In genomic region chr1:16076003-16076870, GRCh38 we compare ENCODE assay signal across 11 cellular contexts. TPM values are rescaled to one million over a fixed set of nuclear protein-coding genes. Genes with fewer than 3 reads are reported as not detected.
DNase-seq lines count a peak whose midpoint lies in the region; ATAC-seq and TF ChIP-seq lines count a peak whose summit lies in the region.
"Had no signal": no experiment of that assay in that cellular context is flagged by ENCODE, and none has a peak within 500 bp of the region (broad histone marks: within the 10 kb centered on the region; RNA-seq: fewer than 3 reads in every experiment).

No MANE protein-coding gene starts in this region.

- CTCF ChIA-PET in Panc1 (lab: Charles Lee): interaction anchor here (0.5 kb wide), 1 partner anchor 13 kb away, joined by 3 read pairs; no protein-coding TSS in a partner anchor

- H3K4me3 ChIP-seq in Panc1 (ENCODE audit: low read depth in 2 of 2, low read length in 2 of 2) (no peak overlapping the region), epithelial cell of proximal tubule (ENCODE audit: low read depth, low read length) (no peak overlapping the region)
- H3K4me3 ChIP-seq: ascending aorta had no signal

- H3K36me3 ChIP-seq in Panc1 (ENCODE audit: control insufficient read depth, insufficient read depth, low read length): no peaks in the 10 kb centered on the region
- H3K36me3 ChIP-seq: ascending aorta had no signal

- peak overlapping the region; percentile 45; the same call in 1 of the 2 replicates for H3K27ac ChIP-seq in Panc1 (ENCODE audit: low read length)

- no peaks in the 10 kb centered on the region for H3K27me3 ChIP-seq in Panc1 (ENCODE audit: control insufficient read depth, insufficient read depth, low read length)
- H3K27me3 ChIP-seq: ascending aorta had no signal

- POLR2A ChIA-PET in Panc1 (lab: Charles Lee): no interaction called here

- DNase-seq in ELF-1 (ENCODE audit: low read depth, low spot score) (peak; percentile 32), Panc1 (ENCODE audit: low read depth, low spot score) (peak; percentile 91), epithelial cell of proximal tubule (ENCODE audit: low read depth) (peak; percentile 62), posterior vena cava (ENCODE audit: low spot score) (peak; percentile 90), NCI-H128 (lab: John Stamatoyannopoulos, UW; ENCODE audit: unreplicated experiment) (no peak), NCI-H510A (lab: John Stamatoyannopoulos, UW) (no peak)

- H3K4me1 ChIP-seq in Panc1 (ENCODE audit: control insufficient read depth, insufficient read depth, low read length): peaks cover 41% of the 10 kb centered on the region

- in situ Hi-C loops in Panc1 (cut with HindIII; ENCODE audit: low pct_unique_long_range_greater_than_20kb, low sequenced_read_pairs): no loop called here

- H3K9me3 ChIP-seq in Panc1 (ENCODE audit: control insufficient read depth, insufficient read depth, low read depth, low read length): no peaks in the 10 kb centered on the region
- H3K9me3 ChIP-seq: ascending aorta had no signal

- peak; percentile 24 for ATAC-seq in Panc1
- no peak for ATAC-seq in HG03439 (IDR thresholded peaks at IDR 0.05; ENCODE audit: unreplicated experiment)
- ATAC-seq in GM21825 (IDR thresholded peaks at IDR 0.05; ENCODE audit: unreplicated experiment): no peak

- TF ChIP-seq CTCF in Panc1 (IDR thresholded peaks at IDR 0.05): no peak
- no peak for TF ChIP-seq CTCF in epithelial cell of proximal tubule (conservative IDR thresholded peaks at IDR 0.05; ENCODE audit: low read depth, low read length)

- BruUV-seq in Panc1 (replicated peaks; lab: Mats Ljungman, UMichigan): no TSS peak

- intact Hi-C loops in Panc1 (cut with micrococcal nuclease; ENCODE audit: unreplicated experiment) (loop anchor here (5.0 kb wide), 1 partner anchor 286 kb away; no protein-coding TSS in a partner anchor), posterior vena cava (cut with DNase I) (loop anchor here (5.0 to 10.0 kb wide), 2 partner anchors 286 to 289 kb away; partner anchors contain the start of gene SZRD1 (in 1 of the 2))

RNA-seq across cellular contexts. Expression of gene FAM131C, which starts 2.8 kb away (rescaled TPM):
- total RNA-seq in Panc1 (2021; ENCODE audit: unreplicated experiment) (3.4 TPM), epithelial cell of proximal tubule (0.46 TPM in 1 of 2 replicates, not detected in the other), posterior vena cava (1 to 10 TPM in 1 of 2 donors, under 1 TPM in 1; 0.88 to 1.2 TPM)
- polyA plus RNA-seq in Panc1 (2012; ENCODE audit: insufficient read length): 6.9 TPM
- total RNA-seq: left lobe of liver, urinary bladder had no signal

RNA-seq across cellular contexts. Expression of gene CLCNKB, which starts 32.7 kb away (rescaled TPM):
- total RNA-seq in Panc1 (2021; ENCODE audit: unreplicated experiment) (not detected), epithelial cell of proximal tubule (0.98 TPM in 1 of 2 replicates, not detected in the other), posterior vena cava (under 1 TPM; 0.62 to 0.88 TPM)
- polyA plus RNA-seq in Panc1 (2012; ENCODE audit: insufficient read length): not detected
- total RNA-seq: ascending aorta, left lobe of liver had no signal

RNA-seq across cellular contexts. Expression of gene CLCNKA, which starts 54.4 kb away (rescaled TPM):
- total RNA-seq in Panc1 (2021; ENCODE audit: unreplicated experiment) (0.57 TPM), epithelial cell of proximal tubule (0.14 TPM in 1 of 2 replicates, not detected in the other), posterior vena cava (under 1 TPM; 0.51 to 0.90 TPM)
- 0.63 TPM for polyA plus RNA-seq in Panc1 (2012; ENCODE audit: insufficient read length)
- total RNA-seq: ascending aorta, urinary bladder had no signal

RNA-seq across cellular contexts. Expression of gene HSPB7, which starts 58.4 kb away (rescaled TPM):
- total RNA-seq in Panc1 (2021; ENCODE audit: unreplicated experiment): 0.10 TPM
- 0.17 TPM for polyA plus RNA-seq in Panc1 (2012; ENCODE audit: insufficient read length)
- not detected in 2 replicates for total RNA-seq in epithelial cell of proximal tubule
- total RNA-seq in posterior vena cava: 100 to 1,000 TPM; 272 to 588 TPM

Comparison
In these comparisons a context has a peak if more than half of its experiments do, and no peak if none do; other contexts are left out.
1. DNase-seq: peak in ELF-1 (single experiment), Panc1 (single experiment), epithelial cell of proximal tubule (single experiment) and posterior vena cava (single experiment); none in NCI-H128 (single experiment) and NCI-H510A (single experiment).